ENCODE assay signal across 21 cellular contexts in the genomic region with DNA sequence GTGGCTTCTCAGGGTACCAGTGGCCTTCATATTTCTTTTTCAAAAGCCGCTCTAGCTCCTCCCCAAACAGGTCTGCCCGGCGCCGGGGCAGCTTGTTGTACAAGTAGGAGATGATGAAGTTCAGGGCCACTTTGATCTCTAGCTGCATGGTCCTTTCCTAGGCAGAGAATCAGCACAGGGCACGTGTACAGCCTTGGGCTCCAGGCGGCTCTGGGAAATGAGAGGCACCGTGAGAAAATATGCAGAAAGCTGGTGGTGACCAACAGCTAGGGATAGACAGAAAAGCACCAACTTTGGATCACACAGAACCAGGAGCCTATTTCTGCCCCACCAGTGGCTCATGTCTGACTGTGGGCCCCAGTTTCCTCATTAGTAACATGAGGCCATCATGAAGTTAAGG. TPM values are rescaled to one million over a fixed set of nuclear protein-coding genes. Genes with fewer than 3 reads are reported as not detected.
DNase-seq lines count a peak whose midpoint lies in the region; ATAC-seq and TF ChIP-seq lines count a peak whose summit lies in the region.
"Had no signal": no experiment of that assay in that cellular context is flagged by ENCODE, and none has a peak within 500 bp of the region (broad histone marks: within the 10 kb centered on the region; RNA-seq: fewer than 3 reads in every experiment).

No MANE protein-coding gene starts in this region.

- H3K27ac ChIP-seq in adrenal gland: peak overlapping the region in 2 of 5 donors; percentile 13 to 65
- no peak overlapping the region for H3K27ac ChIP-seq in lower lobe of right lung
- H3K27ac ChIP-seq: SJSA1 had no signal

- H3K27me3 Mint-ChIP-seq in activated CD4-positive, alpha-beta memory T cell treated with anti-CD3 and anti-CD28 coated beads, Interleukin-2, amount 10 ng/mL, durations not matched to agents 7 days and 5 days: no peaks in the 10 kb centered on the region
- no peaks in the 10 kb centered on the region for H3K27me3 Mint-ChIP-seq in activated CD4-positive, alpha-beta memory T cell treated with anti-CD3 and anti-CD28 coated beads for 36 hours
- H3K27me3 Mint-ChIP-seq: CD4-positive, alpha-beta T cell; IgD-negative memory B cell had no signal

- POLR2A ChIA-PET in activated CD4-positive, alpha-beta memory T cell treated with anti-CD3 and anti-CD28 coated beads, Interleukin-2, amount 10 ng/mL, durations not matched to agents 7 days and 5 days (lab: Charles Lee): interaction anchor here (0.8 to 3.6 kb wide), 3 partner anchors 9 to 31 kb away, joined by 3 to 28 read pairs (median 11); partner anchors contain the start of gene TOB2
- POLR2A ChIA-PET in activated CD4-positive, alpha-beta memory T cell treated with anti-CD3 and anti-CD28 coated beads for 36 hours (lab: Charles Lee): interaction anchor here (0.5 to 2.0 kb wide), 4 partner anchors 9 to 21 kb away, joined by 3 to 12 read pairs (median 5); partner anchors contain the start of gene TOB2

- H3K36me3 ChIP-seq in adrenal gland (replicated peaks in 1 of 2): peaks cover 0 to 54% of the 10 kb centered on the region in 2 donors
- H3K36me3 ChIP-seq in lower lobe of right lung: peaks cover 82% of the 10 kb centered on the region

- H3K27me3 ChIP-seq in adrenal gland (no peaks in the 10 kb centered on the region), lower lobe of right lung (ENCODE audit: low read depth) (no peaks in the 10 kb centered on the region)
- H3K27me3 ChIP-seq: MG63, SJSA1 had no signal

- no peak for TF ChIP-seq CTCF in adrenal gland (IDR thresholded peaks at IDR 0.05)
- TF ChIP-seq CTCF in omental fat pad (IDR thresholded peaks at IDR 0.05): no peak
- no peak for TF ChIP-seq CTCF in lower lobe of right lung (IDR thresholded peaks at IDR 0.05)

- H3K9me3 ChIP-seq in adrenal gland (replicated peaks in 1 of 3) (no peaks in the 10 kb centered on the region), lower lobe of right lung (no peaks in the 10 kb centered on the region)
- H3K9me3 ChIP-seq: MG63, SJSA1 had no signal

- H3K4me1 ChIP-seq in adrenal gland (replicated peaks in 1 of 2): peaks cover 23 to 65% of the 10 kb centered on the region in 2 donors
- peaks cover 29% of the 10 kb centered on the region for H3K4me1 ChIP-seq in lower lobe of right lung
- H3K4me1 ChIP-seq: SJSA1 had no signal

- no peak overlapping the region for H3K4me3 ChIP-seq in adrenal gland
- no peak overlapping the region for H3K4me3 ChIP-seq in lower lobe of right lung
- H3K4me3 ChIP-seq: MG63, SJSA1 had no signal

- no peak for DNase-seq in activated CD4-positive, alpha-beta memory T cell treated with anti-CD3 and anti-CD28 coated beads, Interleukin-2, amount 10 ng/mL, durations not matched to agents 7 days and 5 days
- no peak for DNase-seq in activated CD4-positive, alpha-beta memory T cell treated with anti-CD3 and anti-CD28 coated beads for 36 hours
- DNase-seq in G401 (ENCODE audit: low spot score): peak; percentile 56
- DNase-seq in adrenal gland: peak in 5 of 7 donors; percentile 39 to 64 (median 46)
- no peak for DNase-seq in omental fat pad (ENCODE audit: low spot score)
- DNase-seq in NCI-H748 (lab: John Stamatoyannopoulos, UW; ENCODE audit: unreplicated experiment): no peak
- DNase-seq in DMS79 (lab: John Stamatoyannopoulos, UW): no peak
- DNase-seq in lower lobe of right lung: no peak
- DNase-seq: CD4-positive, alpha-beta T cell; DMS53; Karpas-422; MG63; NCI-H1048; NCI-H1436 treated with DMSO at 0.1 percent for 48 hours; NCI-H2029; NCI-H2171 treated with DMSO at 0.1 percent for 48 hours; NCI-H446; NCI-H526 treated with DMSO at 0.1 percent for 48 hours had no signal

- no peak overlapping the region for H3K4me3 Mint-ChIP-seq in activated CD4-positive, alpha-beta memory T cell treated with anti-CD3 and anti-CD28 coated beads, Interleukin-2, amount 10 ng/mL, durations not matched to agents 7 days and 5 days
- H3K4me3 Mint-ChIP-seq in activated CD4-positive, alpha-beta memory T cell treated with anti-CD3 and anti-CD28 coated beads for 36 hours: no peak overlapping the region
- H3K4me3 Mint-ChIP-seq: CD4-positive, alpha-beta T cell had no signal

- ATAC-seq in omental fat pad (ENCODE audit: low FRiP score): peak; percentile 10
- ATAC-seq in lower lobe of right lung: no peak
- ATAC-seq: Panc1 had no signal

- peak overlapping the region; percentile 16 for H3K27ac Mint-ChIP-seq in activated CD4-positive, alpha-beta memory T cell treated with anti-CD3 and anti-CD28 coated beads, Interleukin-2, amount 10 ng/mL, durations not matched to agents 7 days and 5 days
- H3K27ac Mint-ChIP-seq in activated CD4-positive, alpha-beta memory T cell treated with anti-CD3 and anti-CD28 coated beads for 36 hours: no peak overlapping the region
- H3K27ac Mint-ChIP-seq: CD4-positive, alpha-beta T cell had no signal

- H3K9me3 Mint-ChIP-seq in activated CD4-positive, alpha-beta memory T cell treated with anti-CD3 and anti-CD28 coated beads, Interleukin-2, amount 10 ng/mL, durations not matched to agents 7 days and 5 days: no peaks in the 10 kb centered on the region
- no peaks in the 10 kb centered on the region for H3K9me3 Mint-ChIP-seq in activated CD4-positive, alpha-beta memory T cell treated with anti-CD3 and anti-CD28 coated beads for 36 hours
- H3K9me3 Mint-ChIP-seq: CD4-positive, alpha-beta T cell; IgD-negative memory B cell had no signal

- CTCF ChIA-PET in activated CD4-positive, alpha-beta memory T cell treated with anti-CD3 and anti-CD28 coated beads, Interleukin-2, amount 10 ng/mL, durations not matched to agents 7 days and 5 days (lab: Charles Lee): interaction anchor here (2.0 kb wide), 1 partner anchor 33 kb away, joined by 9 read pairs; no protein-coding TSS in a partner anchor
- CTCF ChIA-PET in activated CD4-positive, alpha-beta memory T cell treated with anti-CD3 and anti-CD28 coated beads for 36 hours (lab: Charles Lee): interaction anchor here (0.8 to 1.6 kb wide), 2 partner anchors 9 to 26 kb away, joined by 3 to 4 read pairs; no protein-coding TSS in a partner anchor

- no peak for TF ChIP-seq POLR2A in adrenal gland (IDR thresholded peaks at IDR 0.05)

- WGBS in adrenal gland, 4 donors: 37 to 55% (median 47%) methylated on average over 3 to 7 of the region's 7 CpGs

- in situ Hi-C loops in G401 (cut with HindIII; ENCODE audit: low sequenced_read_pairs): no loop called here

- intact Hi-C loops in activated CD4-positive, alpha-beta memory T cell treated with anti-CD3 and anti-CD28 coated beads for 36 hours (cut with micrococcal nuclease): no loop called here
- intact Hi-C loops in adrenal gland (cut with DNase I) (no loop called here), lower lobe of right lung (cut with DNase I) (no loop called here)

- peaks cover 9% of the 10 kb centered on the region for H3K4me1 Mint-ChIP-seq in activated CD4-positive, alpha-beta memory T cell treated with anti-CD3 and anti-CD28 coated beads, Interleukin-2, amount 10 ng/mL, durations not matched to agents 7 days and 5 days
- H3K4me1 Mint-ChIP-seq in activated CD4-positive, alpha-beta memory T cell treated with anti-CD3 and anti-CD28 coated beads for 36 hours (ENCODE audit: low read depth): peaks cover 18% of the 10 kb centered on the region

- H3K36me3 Mint-ChIP-seq in activated CD4-positive, alpha-beta memory T cell treated with anti-CD3 and anti-CD28 coated beads, Interleukin-2, amount 10 ng/mL, durations not matched to agents 7 days and 5 days (ENCODE audit: low read depth): peaks cover 39% of the 10 kb centered on the region
- H3K36me3 Mint-ChIP-seq in activated CD4-positive, alpha-beta memory T cell treated with anti-CD3 and anti-CD28 coated beads for 36 hours: peaks cover 24% of the 10 kb centered on the region
- H3K36me3 Mint-ChIP-seq: IgD-negative memory B cell had no signal

RNA-seq across cellular contexts. Expression of gene TOB2, which starts 9.4 kb away (rescaled TPM):
- 10 to 100 TPM; 38.7 to 41.2 TPM for total RNA-seq in activated CD4-positive, alpha-beta memory T cell treated with anti-CD3 and anti-CD28 coated beads, Interleukin-2, amount 10 ng/mL, durations not matched to agents 7 days and 5 days
- 10 to 100 TPM; 34.2 TPM for total RNA-seq in activated CD4-positive, alpha-beta memory T cell treated with anti-CD3 and anti-CD28 coated beads for 36 hours
- 33.3 and 34.4 TPM in 2 replicates for total RNA-seq in G401 (2014; rRNA removed; shearing (Covaris generic))
- total RNA-seq in adrenal gland (100 to 1,000 TPM in 1 of 8 donors, 10 to 100 TPM in 7; 36.2 to 117 (median 61.5) TPM), omental fat pad (100 to 1,000 TPM in 1 of 4 donors, 10 to 100 TPM in 3; 59.4 to 111 (median 64.1) TPM), lower lobe of right lung (49.0 TPM)
- 10 to 100 TPM; 14.7 to 24.1 (median 20.6) TPM for polyA plus RNA-seq in adrenal gland

RNA-seq across cellular contexts. Expression of gene PHF5A, which starts 31.3 kb away (rescaled TPM):
- 10 to 100 TPM; 43.9 to 55.3 TPM for total RNA-seq in activated CD4-positive, alpha-beta memory T cell treated with anti-CD3 and anti-CD28 coated beads, Interleukin-2, amount 10 ng/mL, durations not matched to agents 7 days and 5 days
- total RNA-seq in activated CD4-positive, alpha-beta memory T cell treated with anti-CD3 and anti-CD28 coated beads for 36 hours: 10 to 100 TPM; 55.4 to 60.0 TPM
- 133 and 134 TPM in 2 replicates for total RNA-seq in G401 (2014; rRNA removed; shearing (Covaris generic))
- 10 to 100 TPM; 18.2 to 35.9 (median 27.1) TPM for total RNA-seq in adrenal gland
- 10 to 100 TPM; 29.5 to 50.8 (median 38.4) TPM for polyA plus RNA-seq in adrenal gland
- 10 to 100 TPM; 35.2 to 46.8 (median 42.3) TPM for total RNA-seq in omental fat pad
- 31.1 TPM for total RNA-seq in lower lobe of right lung

RNA-seq across cellular contexts. Expression of gene ACO2, which starts 31.7 kb away (rescaled TPM):
- 10 to 100 TPM; 69.9 to 72.2 TPM for total RNA-seq in activated CD4-positive, alpha-beta memory T cell treated with anti-CD3 and anti-CD28 coated beads, Interleukin-2, amount 10 ng/mL, durations not matched to agents 7 days and 5 days
- 100 to 1,000 TPM; 103 to 105 TPM for total RNA-seq in activated CD4-positive, alpha-beta memory T cell treated with anti-CD3 and anti-CD28 coated beads for 36 hours
- 171 and 184 TPM in 2 replicates for total RNA-seq in G401 (2014; rRNA removed; shearing (Covaris generic))
- total RNA-seq in adrenal gland: 100 to 1,000 TPM; 129 to 212 (median 151) TPM
- 100 to 1,000 TPM in 1 of 3 donors, 10 to 100 TPM in 2; 35.5 to 135 (median 64.8) TPM for polyA plus RNA-seq in adrenal gland
- 100 to 1,000 TPM; 118 to 151 (median 131) TPM for total RNA-seq in omental fat pad
- 77.7 TPM for total RNA-seq in lower lobe of right lung

RNA-seq across cellular contexts. Expression of gene TEF, which starts 55.5 kb away (rescaled TPM):
- total RNA-seq in activated CD4-positive, alpha-beta memory T cell treated with anti-CD3 and anti-CD28 coated beads, Interleukin-2, amount 10 ng/mL, durations not matched to agents 7 days and 5 days: 1 to 10 TPM; 2.3 to 3.3 TPM
- total RNA-seq in activated CD4-positive, alpha-beta memory T cell treated with anti-CD3 and anti-CD28 coated beads for 36 hours: 1 to 10 TPM; 1.4 to 1.6 TPM
- 4.1 and 12.8 TPM in 2 replicates for total RNA-seq in G401 (2014; rRNA removed; shearing (Covaris generic))
- 10 to 100 TPM; 17.0 to 33.9 (median 23.9) TPM for total RNA-seq in adrenal gland
- polyA plus RNA-seq in adrenal gland: 10 to 100 TPM; 11.8 to 17.5 (median 15.2) TPM
- total RNA-seq in omental fat pad: 10 to 100 TPM; 11.6 to 25.5 (median 18.1) TPM
- 29.7 TPM for total RNA-seq in lower lobe of right lung

Comparison
In these comparisons a context has a peak if more than half of its experiments do, and no peak if none do; other contexts are left out.
1. DNase-seq: peak in G401 (single experiment) and adrenal gland (5 of 7); none in activated CD4-positive, alpha-beta memory T cell treated with anti-CD3 and anti-CD28 coated beads, Interleukin-2, amount 10 ng/mL, durations not matched to agents 7 days and 5 days (single experiment), activated CD4-positive, alpha-beta memory T cell treated with anti-CD3 and anti-CD28 coated beads for 36 hours (single experiment), omental fat pad (single experiment), NCI-H748 (single experiment), DMS79 (single experiment) and lower lobe of right lung (single experiment).